7 cellular contexts compared by ENCODE assay signal in the genomic region with DNA sequence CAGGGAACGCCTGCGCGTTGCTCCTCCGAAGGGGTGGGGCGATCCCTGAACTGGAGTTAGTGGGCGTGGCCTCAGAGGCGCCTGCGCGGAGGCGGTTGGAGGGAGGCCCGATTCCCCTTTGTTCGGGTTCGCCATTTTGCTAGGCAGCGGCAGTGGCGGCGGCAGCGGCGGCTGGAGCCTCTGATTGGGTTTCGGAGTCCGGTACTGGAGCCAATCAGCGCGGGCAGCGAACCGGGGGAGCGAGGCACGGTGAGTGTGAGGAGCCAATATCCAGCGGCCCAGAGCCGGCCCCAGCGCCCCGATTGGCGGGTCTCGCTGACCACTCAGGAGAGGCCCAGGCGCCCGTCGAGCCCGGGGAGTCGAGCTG. TPM values are rescaled to one million over a fixed set of nuclear protein-coding genes. Genes with fewer than 3 reads are reported as not detected.
DNase-seq lines count a peak whose midpoint lies in the region; ATAC-seq, FAIRE-seq and TF ChIP-seq lines count a peak whose summit lies in the region.

NFYA (plus strand) TSS at position 139 of the 367 bp plus-strand sequence. CDS start 6,116 bp downstream, outside the sequence.

- H3K9ac ChIP-seq in H9 (ENCODE audit: extremely low read depth, insufficient read length, low read length) = peak within 1 kb of the TSS; percentile 91
- peak within 1 kb of the TSS; percentile 99 for H3K9ac ChIP-seq in endothelial cell of umbilical vein (replicated peaks; ENCODE audit: extremely low read depth, insufficient read depth, low read length)
- H3K9ac ChIP-seq in muscle layer of colon (ENCODE audit: low read length) = peak within 1 kb of the TSS; percentile 90

- H3K18ac ChIP-seq in H9 (ENCODE audit: insufficient read length, low read depth, low read length) = peak within 1 kb of the TSS; percentile 91

- H3K4me2 ChIP-seq in H9 (ENCODE audit: insufficient read depth, insufficient read length, low read length) (peak within 1 kb of the TSS; percentile 100), endothelial cell of umbilical vein (ENCODE audit: insufficient read depth, low read length) (peak within 1 kb of the TSS; percentile 100)

- no peak within 1 kb of the TSS for H2BK120ac ChIP-seq in H9 (ENCODE audit: low read depth, low read length, poor library complexity, severe bottlenecking)

- H3K4me3 Mint-ChIP-seq in H9 = peak within 1 kb of the TSS; percentile 91 to 92
- H3K4me3 Mint-ChIP-seq in activated CD4-positive, alpha-beta memory T cell treated with anti-CD3 and anti-CD28 coated beads, Interleukin-2, amount 10 ng/mL, durations not matched to agents 7 days and 5 days = peak within 1 kb of the TSS; percentile 93

- no peak within 1 kb of the TSS for H2AK5ac ChIP-seq in H9 (ENCODE audit: insufficient read length, low read length)

- H2BK15ac ChIP-seq in H9 (ENCODE audit: low read depth, low read length) = no peak within 1 kb of the TSS

- POLR2A ChIA-PET in activated CD4-positive, alpha-beta memory T cell treated with anti-CD3 and anti-CD28 coated beads, Interleukin-2, amount 10 ng/mL, durations not matched to agents 7 days and 5 days (lab: Charles Lee) = interaction anchor here (0.6 to 5.5 kb wide), 12 partner anchors 10 to 261 kb away, joined by 3 to 51 read pairs (median 4); partner anchors contain the start of gene TREML2
- POLR2A ChIA-PET in endothelial cell of umbilical vein (lab: Charles Lee) = interaction anchor here (1.2 kb wide), 1 partner anchor 75 kb away, joined by 3 read pairs; no protein-coding TSS in a partner anchor

- H4K20me1 ChIP-seq in H9 (ENCODE audit: control insufficient read depth, insufficient read depth, insufficient read length) (no peaks in the 10 kb centered on the region), endothelial cell of umbilical vein (replicated peaks; ENCODE audit: control insufficient read depth, extremely low read depth, insufficient read depth, low read length) (no peaks in the 10 kb centered on the region)

- no peak within 1 kb of the TSS for H2BK5ac ChIP-seq in H9 (ENCODE audit: insufficient read length, low read length)

- peak within 1 kb of the TSS; percentile 45 for H4K5ac ChIP-seq in H9 (ENCODE audit: insufficient read length, low read depth, low read length)

- H4K8ac ChIP-seq in H9 (replicated peaks; ENCODE audit: insufficient read length, low read depth, low read length) = no peak within 1 kb of the TSS

- H3K36me3 Mint-ChIP-seq in H9 (ENCODE audit: insufficient read depth in 1 of 3, low read depth in 3 of 3) = peaks cover 0 to 35% (median 24%) of the 10 kb centered on the region in 3 experiments; a peak in 5 of 7 replicates
- peaks cover 42% of the 10 kb centered on the region for H3K36me3 Mint-ChIP-seq in activated CD4-positive, alpha-beta memory T cell treated with anti-CD3 and anti-CD28 coated beads, Interleukin-2, amount 10 ng/mL, durations not matched to agents 7 days and 5 days (ENCODE audit: low read depth)

- H3K56ac ChIP-seq in H9 (ENCODE audit: insufficient read length, low read depth, low read length) = no peak within 1 kb of the TSS

- H3K14ac ChIP-seq in H9 (ENCODE audit: insufficient read depth, low read length) = peak within 1 kb of the TSS; percentile 89

- H3K27me3 ChIP-seq in H9 (ENCODE audit: insufficient read depth, low read length) (no peaks in the 10 kb centered on the region), endothelial cell of umbilical vein (ENCODE audit: control insufficient read depth in 2 of 2, insufficient read depth in 2 of 2, low read length in 2 of 2) (no peaks in the 10 kb centered on the region), muscle layer of colon (ENCODE audit: control insufficient read depth in 1 of 2, insufficient read depth in 2 of 2, low read length in 2 of 2) (no peaks in the 10 kb centered on the region), upper lobe of right lung (no peaks in the 10 kb centered on the region)

- H3K23me2 ChIP-seq in H9 (ENCODE audit: insufficient read length, low read depth, low read length, poor library complexity, severe bottlenecking) = peaks cover 9% of the 10 kb centered on the region

- BruUV-seq in endothelial cell of umbilical vein (replicated peaks; lab: Mats Ljungman, UMichigan) = no TSS peak

- peaks cover 36% of the 10 kb centered on the region for H3K79me2 ChIP-seq in H9 (ENCODE audit: insufficient read depth, low read length)
- peaks cover 45% of the 10 kb centered on the region for H3K79me2 ChIP-seq in endothelial cell of umbilical vein (ENCODE audit: control insufficient read depth, insufficient read depth, low read length)

- no CpG with 5 or more reads among the region's 37 CpGs for WGBS in H9 (ENCODE audit: extremely low coverage, insufficient read length, low lambda C conversion rate)

- H3K9me3 ChIP-seq in H9 (ENCODE audit: control insufficient read depth, low read depth, low read length) = no peaks in the 10 kb centered on the region
- no peaks in the 10 kb centered on the region for H3K9me3 ChIP-seq in endothelial cell of umbilical vein (replicated peaks; ENCODE audit: control insufficient read depth, insufficient read depth, low read length)
- no peaks in the 10 kb centered on the region for H3K9me3 ChIP-seq in muscle layer of colon (ENCODE audit: low read length)
- no peaks in the 10 kb centered on the region for H3K9me3 ChIP-seq in upper lobe of right lung

- peak; percentile 100 for FAIRE-seq in endothelial cell of umbilical vein (lab: Jason Lieb, UNC)

- dilution Hi-C loops in endothelial cell of umbilical vein (cut with MboI; ENCODE audit: extremely low pct_ligation_motif_present, low sequenced_read_pairs) = no loop called here

- intact Hi-C loops in endothelial cell of umbilical vein (cut with micrococcal nuclease) (loop anchor here (1.0 to 5.0 kb wide), 3 partner anchors 24 to 244 kb away; no protein-coding TSS in a partner anchor), upper lobe of right lung (cut with DNase I) (no loop called here)

- CTCF ChIA-PET in activated CD4-positive, alpha-beta memory T cell treated with anti-CD3 and anti-CD28 coated beads, Interleukin-2, amount 10 ng/mL, durations not matched to agents 7 days and 5 days (lab: Charles Lee) = interaction anchor here (0.9 to 5.7 kb wide), 10 partner anchors 10 to 234 kb away, joined by 3 to 47 read pairs (median 4); partner anchors contain the start of genes TREML2 and UNC5CL
- CTCF ChIA-PET in endothelial cell of umbilical vein (lab: Charles Lee) = interaction anchor here (1.0 to 1.1 kb wide), 3 partner anchors 19 to 110 kb away, joined by 3 to 9 read pairs (median 5); no protein-coding TSS in a partner anchor

- no peaks in the 10 kb centered on the region for H3K79me1 ChIP-seq in H9 (ENCODE audit: insufficient read depth, low read depth, low read length, poor library complexity, severe bottlenecking)

- no peak within 1 kb of the TSS; the same call in 1 of the 2 replicates for H3K4ac ChIP-seq in H9 (ENCODE audit: low read depth, low read length)

- H3K9me3 Mint-ChIP-seq in H9 = no peaks in the 10 kb centered on the region; a peak in 1 of 5 replicates
- no peaks in the 10 kb centered on the region for H3K9me3 Mint-ChIP-seq in activated CD4-positive, alpha-beta memory T cell treated with anti-CD3 and anti-CD28 coated beads, Interleukin-2, amount 10 ng/mL, durations not matched to agents 7 days and 5 days

- no peaks in the 10 kb centered on the region for H3K27me3 Mint-ChIP-seq in H9 (ENCODE audit: low read depth)
- H3K27me3 Mint-ChIP-seq in activated CD4-positive, alpha-beta memory T cell treated with anti-CD3 and anti-CD28 coated beads, Interleukin-2, amount 10 ng/mL, durations not matched to agents 7 days and 5 days = no peaks in the 10 kb centered on the region

- H3T11ph ChIP-seq in H9 (ENCODE audit: low read length) = no peak within 1 kb of the TSS

- peak; percentile 56 for ATAC-seq in GM18505 (IDR thresholded peaks at IDR 0.05; ENCODE audit: unreplicated experiment)
- ATAC-seq in upper lobe of right lung = peak; percentile 90

- H3K4me1 ChIP-seq in H9 (ENCODE audit: insufficient read depth, low read length) (no peaks in the 10 kb centered on the region), endothelial cell of umbilical vein (ENCODE audit: control insufficient read depth, extremely low read depth, insufficient read depth, low read length) (peaks cover 21% of the 10 kb centered on the region), muscle layer of colon (ENCODE audit: insufficient read depth, low read length) (peaks cover 31% of the 10 kb centered on the region), upper lobe of right lung (peaks cover 36% of the 10 kb centered on the region)

- H2BK20ac ChIP-seq in H9 (ENCODE audit: low read depth, low read length, poor library complexity, severe bottlenecking) = no peak within 1 kb of the TSS

- no peak within 1 kb of the TSS for H2BK12ac ChIP-seq in H9 (ENCODE audit: insufficient read length, low read depth, low read length)

- no peak within 1 kb of the TSS for H3K23ac ChIP-seq in H9 (ENCODE audit: insufficient read length, low read depth, low read length)

- TF ChIP-seq CTCF in H9 (conservative IDR thresholded peaks at IDR 0.05) (no peak), LNCaP clone FGC (IDR thresholded peaks at IDR 0.05; ENCODE audit: control insufficient read depth, extremely low read depth, insufficient read depth) (no peak), endothelial cell of umbilical vein (IDR thresholded peaks at IDR 0.05; ENCODE audit: extremely low read depth in 1 of 2, insufficient read depth in 1 of 2, low read depth in 1 of 2, low read length in 2 of 2) (no peak), upper lobe of right lung (IDR thresholded peaks at IDR 0.05) (no peak)

- peaks cover 38 to 40% of the 10 kb centered on the region in 2 experiments for H3K4me1 Mint-ChIP-seq in H9
- peaks cover 66% of the 10 kb centered on the region for H3K4me1 Mint-ChIP-seq in activated CD4-positive, alpha-beta memory T cell treated with anti-CD3 and anti-CD28 coated beads, Interleukin-2, amount 10 ng/mL, durations not matched to agents 7 days and 5 days

- no peaks in the 10 kb centered on the region for H3K9me1 ChIP-seq in endothelial cell of umbilical vein (replicated peaks; ENCODE audit: control insufficient read depth, extremely low read depth, insufficient read depth, low read length)

- DNase-seq in H9 (peak; percentile 99), LNCaP clone FGC (ENCODE audit: low read depth) (no peak), endothelial cell of umbilical vein (ENCODE audit: low read depth, low spot score) (peak; percentile 100), upper lobe of right lung (peak; percentile 100)
- DNase-seq in activated CD4-positive, alpha-beta memory T cell treated with anti-CD3 and anti-CD28 coated beads, Interleukin-2, amount 10 ng/mL, durations not matched to agents 7 days and 5 days = no peak

- H3K36me3 ChIP-seq in endothelial cell of umbilical vein (ENCODE audit: control insufficient read depth in 2 of 2, extremely low read depth in 1 of 2, insufficient read depth in 2 of 2, low read length in 2 of 2) (no peaks in the 10 kb centered on the region), muscle layer of colon (ENCODE audit: insufficient read depth, low read length) (peaks cover 9% of the 10 kb centered on the region), upper lobe of right lung (peaks cover 20% of the 10 kb centered on the region)

- H3K27ac ChIP-seq in H9 (ENCODE audit: insufficient read length, low read depth, low read length) (peak within 1 kb of the TSS; percentile 88), endothelial cell of umbilical vein (ENCODE audit: insufficient read depth, low read depth, low read length) (peak within 1 kb of the TSS; percentile 98), muscle layer of colon (ENCODE audit: low read depth, low read length) (peak within 1 kb of the TSS; percentile 100), upper lobe of right lung (peak within 1 kb of the TSS; percentile 98)

- H3K27ac Mint-ChIP-seq in H9 = peak within 1 kb of the TSS; percentile 97 to 99 (median 97)
- peak within 1 kb of the TSS; percentile 99 for H3K27ac Mint-ChIP-seq in activated CD4-positive, alpha-beta memory T cell treated with anti-CD3 and anti-CD28 coated beads, Interleukin-2, amount 10 ng/mL, durations not matched to agents 7 days and 5 days

- no peak within 1 kb of the TSS for H2AFZ ChIP-seq in H9 (ENCODE audit: low read length)
- peak within 1 kb of the TSS; percentile 86 for H2AFZ ChIP-seq in endothelial cell of umbilical vein (ENCODE audit: low read depth, low read length)

- H3K4me3 ChIP-seq in LNCaP clone FGC (ENCODE audit: low read depth, low read length) = peak within 1 kb of the TSS; percentile 83
- H3K4me3 ChIP-seq in endothelial cell of umbilical vein (replicated peaks in 1 of 3; ENCODE audit: insufficient read depth in 1 of 3, low read depth in 1 of 3, low read length in 3 of 3) = peak within 1 kb of the TSS; percentile 84 to 97 (median 90)
- peak within 1 kb of the TSS; percentile 77 to 88 for H3K4me3 ChIP-seq in muscle layer of colon (ENCODE audit: low read depth in 1 of 2, low read length in 2 of 2)
- H3K4me3 ChIP-seq in upper lobe of right lung = peak within 1 kb of the TSS; percentile 87

- H4K91ac ChIP-seq in H9 (ENCODE audit: insufficient read length, low read depth, low read length) = no peak within 1 kb of the TSS

- TF ChIP-seq POLR2A in GM18505 (IDR thresholded peaks at IDR 0.05; ENCODE audit: borderline replicate concordance, extremely low read depth, insufficient read depth, insufficient read length) (no peak), endothelial cell of umbilical vein (IDR thresholded peaks at IDR 0.05; ENCODE audit: low read depth, low read length) (peak; percentile 12)

RNA-seq across cellular contexts. Expression of gene NFYA, which starts in this region (rescaled TPM):
- total RNA-seq in H9 (2021) = 41.4 and 43.0 TPM in 2 replicates
- total RNA-seq in activated CD4-positive, alpha-beta memory T cell treated with anti-CD3 and anti-CD28 coated beads, Interleukin-2, amount 10 ng/mL, durations not matched to agents 7 days and 5 days = 10 to 100 TPM; 26.2 to 29.8 TPM
- total RNA-seq in endothelial cell of umbilical vein = 29.0 and 30.9 TPM in 2 replicates
- 12.2 and 13.1 TPM in 2 replicates for polyA plus RNA-seq in endothelial cell of umbilical vein
- polyA plus RNA-seq in endothelial cell of umbilical vein (2011; cell fraction: cytosol; rRNA removed) = 12.0 and 13.9 TPM in 2 replicates
- polyA plus RNA-seq in endothelial cell of umbilical vein (2011; cell fraction: nucleus; rRNA removed) = 22.6 and 23.4 TPM in 2 replicates
- polyA plus RNA-seq in endothelial cell of umbilical vein (2012) = 26.5 and 36.0 TPM in 2 replicates
- polyA minus RNA-seq in endothelial cell of umbilical vein = 62.7 and 69.5 TPM in 2 replicates
- polyA minus RNA-seq in endothelial cell of umbilical vein (2011; cell fraction: cytosol; rRNA and poly(A)+ RNA removed) = 11.5 TPM
- polyA minus RNA-seq in endothelial cell of umbilical vein (2011; cell fraction: nucleus; rRNA and poly(A)+ RNA removed) = 15.5 and 23.9 TPM in 2 replicates
- total RNA-seq in upper lobe of right lung = 23.9 TPM

Comparison
In these comparisons a context has a peak if more than half of its experiments do, and no peak if none do; other contexts are left out.
1. DNase-seq: peak in H9 (single experiment), endothelial cell of umbilical vein (single experiment) and upper lobe of right lung (single experiment); none in LNCaP clone FGC (single experiment) and activated CD4-positive, alpha-beta memory T cell treated with anti-CD3 and anti-CD28 coated beads, Interleukin-2, amount 10 ng/mL, durations not matched to agents 7 days and 5 days (single experiment).
2. Peak in every context shown above with its lines, with median percentiles within 50 percentile points of each other: H3K27ac ChIP-seq, H3K9ac ChIP-seq and H3K4me3 ChIP-seq.